Comparison of ENCODE assay signal across 19 cellular contexts in the genomic region with DNA sequence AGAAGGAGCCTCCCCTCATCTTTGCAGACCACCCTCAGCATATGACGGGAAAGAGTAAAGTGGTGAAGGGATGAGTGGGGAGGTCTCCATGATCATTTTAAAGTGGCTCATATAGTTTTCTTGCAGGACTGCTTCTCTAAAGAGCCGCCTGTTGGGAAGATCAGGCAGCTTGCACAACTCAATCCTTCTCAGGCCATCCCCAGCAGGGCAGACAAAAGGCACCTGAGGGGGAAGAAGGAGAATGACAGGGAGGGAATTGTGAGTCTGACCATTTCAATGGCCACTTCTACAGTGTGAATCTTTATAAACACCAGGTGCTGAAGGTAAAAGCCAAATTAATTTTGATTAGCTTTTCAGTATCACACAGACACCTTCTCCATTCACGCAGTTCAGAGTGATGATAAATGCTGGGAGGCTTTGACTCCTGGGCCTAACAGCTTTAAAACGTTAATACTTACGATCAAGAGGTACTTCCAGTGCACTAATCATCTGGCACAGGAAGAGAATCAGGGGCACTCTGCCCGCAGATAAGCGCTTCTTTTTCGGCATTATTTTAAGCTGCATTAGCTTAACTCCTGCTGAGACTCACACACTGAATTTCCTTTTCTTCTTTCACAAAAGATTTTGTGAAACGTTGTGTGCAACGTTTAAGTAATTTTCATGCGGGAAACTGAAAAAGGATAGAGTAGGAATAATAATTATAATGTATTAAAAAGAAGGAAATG.
DNase-seq lines count a peak whose midpoint lies in the region; FAIRE-seq and TF ChIP-seq lines count a peak whose summit lies in the region.
"Had no signal": no experiment of that assay in that cellular context is flagged by ENCODE, and none has a peak within 500 bp of the region (broad histone marks: within the 10 kb centered on the region; RNA-seq: fewer than 3 reads in every experiment).

No MANE protein-coding gene starts in this region.

- H3K27me3 Mint-ChIP-seq in endodermal cell (ENCODE audit: insufficient read depth), result no peaks in the 10 kb centered on the region
- H3K27me3 Mint-ChIP-seq: activated CD8-positive, alpha-beta T cell treated with anti-CD3 and anti-CD28 coated beads for 36 hours had no signal

- no peaks in the 10 kb centered on the region for H3K9me3 Mint-ChIP-seq in endodermal cell
- H3K9me3 Mint-ChIP-seq: activated CD8-positive, alpha-beta T cell treated with anti-CD3 and anti-CD28 coated beads for 36 hours; activated T-cell treated with anti-CD3 and anti-CD28 coated beads, Interleukin-2, amount 50 U/mL, for 72 hours; CD8-positive, alpha-beta T cell had no signal

- peaks cover 37% of the 10 kb centered on the region for H3K4me1 ChIP-seq in endodermal cell (ENCODE audit: control insufficient read depth, insufficient read depth, low read length)
- H3K4me1 ChIP-seq: sigmoid colon had no signal

- no peaks in the 10 kb centered on the region for H3K36me3 ChIP-seq in endodermal cell (ENCODE audit: control insufficient read depth, insufficient read depth, low read length)
- H3K36me3 ChIP-seq in MG63, result no peaks in the 10 kb centered on the region
- H3K36me3 ChIP-seq: sigmoid colon had no signal

- no peak for DNase-seq in D721Med (ENCODE audit: insufficient read length, low spot score)
- peak; percentile 78 for DNase-seq in NCI-H146 (lab: John Stamatoyannopoulos, UW)
- DNase-seq in NCI-H82 treated with DMSO at 0.1 percent for 48 hours (lab: John Stamatoyannopoulos, UW; ENCODE audit: unreplicated experiment), result peak; percentile 84
- no peak for DNase-seq in endodermal cell
- DNase-seq in activated gamma-delta T cell (lab: John Stamatoyannopoulos, UW), result no peak
- DNase-seq in RKO (ENCODE audit: low spot score), result no peak
- DNase-seq in MG63, result no peak
- no peak for DNase-seq in NCI-H226
- DNase-seq: activated CD8-positive, alpha-beta T cell treated with anti-CD3 and anti-CD28 coated beads for 36 hours; activated T-cell treated with anti-CD3 and anti-CD28 coated beads, Interleukin-2, amount 50 U/mL, for 72 hours; CD8-positive, alpha-beta T cell; central memory CD4-positive, alpha-beta T cell; hypothalamus; NCI-H2171 treated with DMSO at 0.1 percent for 48 hours; sigmoid colon; stimulated activated CD4-positive, alpha-beta T cell treated with anti-CD3 and anti-CD28 coated beads, Interleukin-1b, Interleukin-23, amount 100 ng/mL, for 48 hours had no signal

- peak overlapping the region; percentile 56 for H3K27ac Mint-ChIP-seq in endodermal cell
- H3K27ac Mint-ChIP-seq: activated CD8-positive, alpha-beta T cell treated with anti-CD3 and anti-CD28 coated beads for 36 hours; activated T-cell treated with anti-CD3 and anti-CD28 coated beads, Interleukin-2, amount 50 U/mL, for 72 hours; CD8-positive, alpha-beta T cell had no signal

- H3K27me3 ChIP-seq in endodermal cell (ENCODE audit: control insufficient read depth, insufficient read depth, low read length, poor library complexity, severe bottlenecking) (no peaks in the 10 kb centered on the region), MG63 (no peaks in the 10 kb centered on the region)
- H3K27me3 ChIP-seq: sigmoid colon had no signal

- H3K9me3 ChIP-seq in endodermal cell (ENCODE audit: control insufficient read depth, low read length) (no peaks in the 10 kb centered on the region), MG63 (no peaks in the 10 kb centered on the region)
- H3K9me3 ChIP-seq: sigmoid colon had no signal

- peak; percentile 90 for FAIRE-seq in D721Med (lab: Jason Lieb, UNC)
- FAIRE-seq: endometrium, TTC549, urothelium cell line had no signal

- H3K4me3 Mint-ChIP-seq in endodermal cell, result no peak overlapping the region
- H3K4me3 Mint-ChIP-seq: activated CD8-positive, alpha-beta T cell treated with anti-CD3 and anti-CD28 coated beads for 36 hours; activated T-cell treated with anti-CD3 and anti-CD28 coated beads, Interleukin-2, amount 50 U/mL, for 72 hours; CD8-positive, alpha-beta T cell had no signal

- no peak overlapping the region for H3K27ac ChIP-seq in endodermal cell (ENCODE audit: low read depth, low read length)
- H3K27ac ChIP-seq: sigmoid colon had no signal

- TF ChIP-seq CTCF in D721Med (IDR thresholded peaks at IDR 0.05; ENCODE audit: insufficient read depth, missing control alignments) (no peak), endodermal cell (conservative IDR thresholded peaks at IDR 0.05) (no peak)

- no peak overlapping the region for H3K9ac ChIP-seq in endodermal cell (ENCODE audit: extremely low read depth, low read length, poor library complexity, severe bottlenecking)

- H3K4me3 ChIP-seq in endodermal cell (ENCODE audit: low read length) (no peak overlapping the region), MG63 (no peak overlapping the region)
- H3K4me3 ChIP-seq: sigmoid colon had no signal

- H3K36me3 Mint-ChIP-seq in endodermal cell (ENCODE audit: low read depth), result peaks cover under 1% of the 10 kb centered on the region

- 54 to 64% methylated on average over 8 to 11 of the region's 11 CpGs for WGBS in endodermal cell (ENCODE audit: insufficient coverage in 1 of 2, insufficient read length in 1 of 2), 2 experiments

- peaks cover 57% of the 10 kb centered on the region for H3K4me1 Mint-ChIP-seq in endodermal cell

Comparison
In these comparisons a context has a peak if more than half of its experiments do, and no peak if none do; other contexts are left out.
1. DNase-seq: peak in NCI-H146 (single experiment) and NCI-H82 treated with DMSO at 0.1 percent for 48 hours (single experiment); none in D721Med (single experiment), endodermal cell (single experiment), activated gamma-delta T cell (single experiment), RKO (single experiment), MG63 (single experiment) and NCI-H226 (single experiment).